In the genomic region with DNA sequence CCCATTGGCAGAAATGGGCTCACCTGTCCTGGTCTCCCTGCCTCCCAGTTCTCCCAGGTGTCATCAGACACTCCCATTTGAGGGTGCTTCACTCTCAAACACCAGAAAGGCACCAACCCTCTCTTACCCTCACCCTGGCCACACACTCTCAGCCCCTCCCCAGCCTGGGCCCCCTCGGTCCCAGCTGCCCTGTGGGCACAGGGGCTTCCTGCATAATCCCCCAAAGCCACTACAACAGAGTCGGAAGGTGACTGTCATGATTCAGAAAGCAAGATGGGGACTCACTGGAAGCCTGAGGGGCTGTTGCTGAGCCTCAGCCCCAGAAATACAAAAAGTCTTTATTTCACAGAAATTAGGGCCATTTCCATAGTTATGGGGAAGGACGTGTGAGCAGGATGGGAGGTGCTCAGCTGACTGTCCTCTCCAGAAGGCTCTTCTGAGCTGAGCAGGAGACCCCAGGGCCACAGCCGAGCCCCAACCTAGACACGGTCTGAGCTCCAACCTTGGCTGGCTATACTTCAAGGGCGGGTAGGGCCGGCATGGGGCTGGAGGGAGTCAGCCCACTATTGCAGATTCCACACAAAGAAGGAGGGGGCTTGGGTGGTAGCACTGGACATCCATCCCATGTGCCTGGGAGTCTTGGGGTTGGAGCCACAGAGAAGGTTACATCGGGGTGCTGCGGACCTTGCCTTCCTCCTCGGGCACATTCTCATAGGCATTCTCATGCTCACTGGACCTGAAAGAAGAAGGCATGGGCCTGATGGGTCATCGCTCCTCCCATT, we compare ENCODE assay signal across 24 cellular contexts. TPM values are rescaled to one million over a fixed set of nuclear protein-coding genes. Genes with fewer than 3 reads are reported as not detected.
"Had no signal": no experiment of that assay in that cellular context is flagged by ENCODE, and none has a peak within 500 bp of the region (broad histone marks: within the 10 kb centered on the region; RNA-seq: fewer than 3 reads in every experiment).

No MANE protein-coding gene starts in this region.

- H3K27ac Mint-ChIP-seq: activated CD4-positive, alpha-beta T cell treated with anti-CD3 and anti-CD28 coated beads, Interleukin-2, amount 10 ng/mL, durations not matched to agents 7 days and 5 days; activated naive CD4-positive, alpha-beta T cell treated with anti-CD3 and anti-CD28 coated beads, Interleukin-2, amount 10 ng/mL, durations not matched to agents 7 days and 5 days; activated T-helper 17 cell treated with anti-CD3 and anti-CD28 coated beads, Interleukin-2, amount 50 U/mL, for 72 hours; memory B cell; stimulated activated effector memory CD8-positive, alpha-beta T cell treated with anti-CD3 and anti-CD28 coated beads, Interleukin-12 subunit alpha, Interleukin-12 subunit beta, amount 100 ng/mL, for 72 hours had no signal

- H3K4me2 ChIP-seq: smooth muscle cell had no signal

- H3K36me3 Mint-ChIP-seq: activated naive CD4-positive, alpha-beta T cell treated with anti-CD3 and anti-CD28 coated beads, Interleukin-2, amount 10 ng/mL, durations not matched to agents 7 days and 5 days; memory B cell; stimulated activated effector memory CD8-positive, alpha-beta T cell treated with anti-CD3 and anti-CD28 coated beads, Interleukin-12 subunit alpha, Interleukin-12 subunit beta, amount 100 ng/mL, for 72 hours had no signal

- H3K9me3 ChIP-seq: gastrocnemius medialis, neutrophil, thyroid gland had no signal

- H3K4me3 ChIP-seq: gastrocnemius medialis, SK-N-MC, smooth muscle cell, thyroid gland had no signal

- H3K27me3 ChIP-seq: brain microvascular endothelial cell, thyroid gland had no signal

- ATAC-seq: activated CD4-positive, CD25-positive, alpha-beta regulatory T cell treated with anti-CD3 and anti-CD28 coated beads, Interleukin-2, amount 50 U/mL, for 24 hours; gastrocnemius medialis; left ventricle myocardium superior; naive thymus-derived CD4-positive, alpha-beta T cell; sciatic nerve; stimulated activated effector memory CD8-positive, alpha-beta T cell treated with anti-CD3 and anti-CD28 coated beads, Interleukin-12 subunit alpha, Interleukin-12 subunit beta, amount 100 ng/mL, for 72 hours had no signal

- H3K79me2 ChIP-seq: parathyroid adenoma had no signal

- H3K4me1 ChIP-seq: parathyroid adenoma had no signal

- H3K4me3 Mint-ChIP-seq: activated CD4-positive, alpha-beta T cell treated with anti-CD3 and anti-CD28 coated beads, Interleukin-2, amount 10 ng/mL, durations not matched to agents 7 days and 5 days; activated naive CD4-positive, alpha-beta T cell treated with anti-CD3 and anti-CD28 coated beads, Interleukin-2, amount 10 ng/mL, durations not matched to agents 7 days and 5 days; activated T-helper 17 cell treated with anti-CD3 and anti-CD28 coated beads, Interleukin-2, amount 50 U/mL, for 72 hours; memory B cell; naive thymus-derived CD4-positive, alpha-beta T cell; stimulated activated effector memory CD8-positive, alpha-beta T cell treated with anti-CD3 and anti-CD28 coated beads, Interleukin-12 subunit alpha, Interleukin-12 subunit beta, amount 100 ng/mL, for 72 hours had no signal

- H3K9me3 Mint-ChIP-seq: activated CD4-positive, alpha-beta T cell treated with anti-CD3 and anti-CD28 coated beads, Interleukin-2, amount 10 ng/mL, durations not matched to agents 7 days and 5 days; activated naive CD4-positive, alpha-beta T cell treated with anti-CD3 and anti-CD28 coated beads, Interleukin-2, amount 10 ng/mL, durations not matched to agents 7 days and 5 days; activated T-helper 17 cell treated with anti-CD3 and anti-CD28 coated beads, Interleukin-2, amount 50 U/mL, for 72 hours; memory B cell; stimulated activated effector memory CD8-positive, alpha-beta T cell treated with anti-CD3 and anti-CD28 coated beads, Interleukin-12 subunit alpha, Interleukin-12 subunit beta, amount 100 ng/mL, for 72 hours had no signal

- H3K27ac ChIP-seq: brain microvascular endothelial cell, gastrocnemius medialis, neutrophil, parathyroid adenoma, SK-N-MC, thyroid gland had no signal

- DNase-seq: activated CD4-positive, alpha-beta T cell treated with anti-CD3 and anti-CD28 coated beads, Interleukin-2, amount 10 ng/mL, durations not matched to agents 7 days and 5 days; activated naive CD4-positive, alpha-beta T cell treated with anti-CD3 and anti-CD28 coated beads, Interleukin-2, amount 10 ng/mL, durations not matched to agents 7 days and 5 days; activated T-cell treated with anti-CD3 and anti-CD28 coated beads, Interleukin-2, amount 50 U/mL, for 1 hour; brain microvascular endothelial cell; central memory CD4-positive, alpha-beta T cell; gastrocnemius medialis; left ventricle myocardium superior; naive thymus-derived CD4-positive, alpha-beta T cell; stimulated activated CD4-positive, alpha-beta T cell treated with anti-CD3 and anti-CD28 coated beads, Interleukin-4, amount 100 ng/mL, for 24 hours; thyroid gland had no signal

- H3K9ac ChIP-seq: parathyroid adenoma had no signal

- H3K36me3 ChIP-seq: brain microvascular endothelial cell, gastrocnemius medialis, neutrophil, thyroid gland had no signal

- FAIRE-seq: colon, endometrium had no signal

- H2AFZ ChIP-seq: parathyroid adenoma had no signal

RNA-seq across cellular contexts. Expression of a gene that starts 6.3 kb away (rescaled TPM):
- total RNA-seq: activated CD4-positive, alpha-beta T cell treated with anti-CD3 and anti-CD28 coated beads, Interleukin-2, amount 10 ng/mL, durations not matched to agents 7 days and 5 days; activated T-helper 17 cell treated with anti-CD3 and anti-CD28 coated beads, Interleukin-2, amount 50 U/mL, for 72 hours; left ventricle myocardium superior; naive thymus-derived CD4-positive, alpha-beta T cell; smooth muscle cell; T-helper 1 cell treated with Interleukin-12 subunit alpha and Interleukin-12 subunit beta and Interleukin-4 antibody, amounts not matched to agents 30 ng/mL and 1 ng/mL, for 36 hours; urinary bladder had no signal
- polyA plus RNA-seq: naive thymus-derived CD4-positive, alpha-beta T cell; smooth muscle cell had no signal

RNA-seq across cellular contexts. Expression of a gene that starts 46.3 kb away (rescaled TPM):
- total RNA-seq: activated CD4-positive, alpha-beta T cell treated with anti-CD3 and anti-CD28 coated beads, Interleukin-2, amount 10 ng/mL, durations not matched to agents 7 days and 5 days; activated T-helper 17 cell treated with anti-CD3 and anti-CD28 coated beads, Interleukin-2, amount 50 U/mL, for 72 hours; kidney epithelial cell; left ventricle myocardium superior; naive thymus-derived CD4-positive, alpha-beta T cell; smooth muscle cell; T-helper 1 cell treated with Interleukin-12 subunit alpha and Interleukin-12 subunit beta and Interleukin-4 antibody, amounts not matched to agents 30 ng/mL and 1 ng/mL, for 36 hours; thyroid gland; urinary bladder had no signal
- polyA plus RNA-seq: naive thymus-derived CD4-positive, alpha-beta T cell; smooth muscle cell; urinary bladder had no signal

RNA-seq across cellular contexts. Expression of a gene that starts 48.5 kb away (rescaled TPM):
- total RNA-seq: activated CD4-positive, alpha-beta T cell treated with anti-CD3 and anti-CD28 coated beads, Interleukin-2, amount 10 ng/mL, durations not matched to agents 7 days and 5 days; activated T-helper 17 cell treated with anti-CD3 and anti-CD28 coated beads, Interleukin-2, amount 50 U/mL, for 72 hours; smooth muscle cell; T-helper 1 cell treated with Interleukin-12 subunit alpha and Interleukin-12 subunit beta and Interleukin-4 antibody, amounts not matched to agents 30 ng/mL and 1 ng/mL, for 36 hours had no signal
- polyA plus RNA-seq: naive thymus-derived CD4-positive, alpha-beta T cell; smooth muscle cell had no signal
